15 cellular contexts compared by ENCODE assay signal in the genomic region with DNA sequence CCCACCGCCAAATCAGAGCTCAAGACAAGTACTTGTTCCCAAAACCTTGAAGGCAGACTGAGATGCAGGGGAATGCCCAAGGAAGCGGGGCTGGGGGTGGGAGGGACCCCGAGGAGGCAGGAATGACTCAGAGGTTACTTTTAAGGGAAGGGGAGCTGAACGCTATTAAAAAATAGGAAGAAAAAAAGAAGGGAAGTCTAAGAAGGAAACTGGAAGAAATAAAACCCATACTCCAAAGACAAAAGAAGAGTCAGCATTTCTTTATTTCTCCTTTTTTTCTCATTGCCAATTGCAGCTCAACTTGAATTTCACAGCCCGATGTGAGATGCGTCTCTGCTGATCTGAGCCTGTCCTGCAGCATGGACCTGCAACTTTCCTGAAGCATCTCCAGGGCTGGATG. TPM values are rescaled to one million over a fixed set of nuclear protein-coding genes. Genes with fewer than 3 reads are reported as not detected.
DNase-seq lines count a peak whose midpoint lies in the region; ATAC-seq and TF ChIP-seq lines count a peak whose summit lies in the region.
"Not testable (repeated sequence)": the region's sequence is repeated elsewhere in the genome, so short reads cannot be mapped to it uniquely, and the experiment has no call there.
"Had no signal": no experiment of that assay in that cellular context is flagged by ENCODE, and none has a peak within 500 bp of the region (broad histone marks: within the 10 kb centered on the region; RNA-seq: fewer than 3 reads in every experiment).

No MANE protein-coding gene starts in this region.

- not testable (repeated sequence) for TF ChIP-seq CTCF in CD14-positive monocyte (IDR thresholded peaks at IDR 0.05); heart right ventricle (IDR thresholded peaks at IDR 0.05); thoracic aorta (IDR thresholded peaks at IDR 0.05)

- peak overlapping the region in 1 of 10 donors; percentile 26 for H3K4me3 ChIP-seq in heart right ventricle
- not testable (repeated sequence) for H3K4me3 ChIP-seq in naive thymus-derived CD4-positive, alpha-beta T cell (ENCODE audit: low read length); thoracic aorta

- peak overlapping the region; percentile 59 to 89 for H3K4me3 Mint-ChIP-seq in CD14-positive monocyte
- peak overlapping the region; percentile 71 for H3K4me3 Mint-ChIP-seq in dendritic cell treated with granulocyte-macrophage colony-stimulating factor and Interleukin-4, amounts not matched to agents 40 ng/mL and 50 ng/mL, for 4 days
- not testable (repeated sequence) for H3K4me3 Mint-ChIP-seq in naive thymus-derived CD4-positive, alpha-beta T cell

- H3K4me1 ChIP-seq in heart right ventricle; naive thymus-derived CD4-positive, alpha-beta T cell (ENCODE audit: control insufficient read depth in 2 of 2, insufficient read depth in 2 of 2, low read length in 2 of 2); thoracic aorta (ENCODE audit: control insufficient read depth in 1 of 2, low read depth in 2 of 2): not testable (repeated sequence)

- POLR2A ChIA-PET in naive thymus-derived CD4-positive, alpha-beta T cell (lab: Charles Lee): not testable (repeated sequence)

- CTCF ChIA-PET in naive thymus-derived CD4-positive, alpha-beta T cell (lab: Charles Lee): not testable (repeated sequence)

- H3K9me3 ChIP-seq in heart right ventricle; naive thymus-derived CD4-positive, alpha-beta T cell (ENCODE audit: control insufficient read depth in 2 of 3, low read length in 3 of 3); thoracic aorta: not testable (repeated sequence)

- peak overlapping the region; percentile 96 to 99 (median 99) for H3K27ac Mint-ChIP-seq in CD14-positive monocyte
- H3K27ac Mint-ChIP-seq in dendritic cell treated with granulocyte-macrophage colony-stimulating factor and Interleukin-4, amounts not matched to agents 40 ng/mL and 50 ng/mL, for 4 days: peak overlapping the region; percentile 95
- H3K27ac Mint-ChIP-seq in naive thymus-derived CD4-positive, alpha-beta T cell: not testable (repeated sequence)

- H3K27me3 ChIP-seq in heart right ventricle: peaks cover 0 to 23% (median 4%) of the 10 kb centered on the region in 7 donors
- not testable (repeated sequence) for H3K27me3 ChIP-seq in naive thymus-derived CD4-positive, alpha-beta T cell (ENCODE audit: control insufficient read depth in 2 of 2, insufficient read depth in 2 of 2, low read length in 2 of 2); thoracic aorta (replicated peaks; ENCODE audit: insufficient read depth)

- 31 to 69% methylated on average over 3 to 6 of the region's 6 CpGs for WGBS in heart right ventricle, 2 donors

- not testable (repeated sequence) for DNase-seq in CD14-positive monocyte (ENCODE audit: low spot score); heart right ventricle; left lobe of liver (ENCODE audit: low spot score); naive thymus-derived CD4-positive, alpha-beta T cell; thoracic aorta (ENCODE audit: low spot score)
- peak; percentile 35 for DNase-seq in MV-4-11 (lab: John Stamatoyannopoulos, UW)

- peak in 6 of 8 donors; percentile 30 to 74 (median 43) for ATAC-seq in heart right ventricle
- ATAC-seq in left lobe of liver: peak; percentile 25
- ATAC-seq in naive thymus-derived CD4-positive, alpha-beta T cell: peak; percentile 55
- peak; percentile 28 for ATAC-seq in thoracic aorta (ENCODE audit: insufficient number of reproducible peaks, low FRiP score, low read depth)

- peak overlapping the region in 1 of 10 donors; percentile 73 for H3K27ac ChIP-seq in heart right ventricle
- not testable (repeated sequence) for H3K27ac ChIP-seq in naive thymus-derived CD4-positive, alpha-beta T cell (ENCODE audit: low read depth, low read length); thoracic aorta

- peaks cover 30% of the 10 kb centered on the region for H3K4me1 Mint-ChIP-seq in CD14-positive monocyte
- peaks cover 55% of the 10 kb centered on the region for H3K4me1 Mint-ChIP-seq in dendritic cell treated with granulocyte-macrophage colony-stimulating factor and Interleukin-4, amounts not matched to agents 40 ng/mL and 50 ng/mL, for 4 days (ENCODE audit: low read depth)
- not testable (repeated sequence) for H3K4me1 Mint-ChIP-seq in naive thymus-derived CD4-positive, alpha-beta T cell

- H3K36me3 Mint-ChIP-seq in CD14-positive monocyte; dendritic cell treated with granulocyte-macrophage colony-stimulating factor and Interleukin-4, amounts not matched to agents 40 ng/mL and 50 ng/mL, for 4 days (ENCODE audit: low read depth); naive thymus-derived CD4-positive, alpha-beta T cell: not testable (repeated sequence)

- intact Hi-C loops in CD14-positive monocyte (cut with micrococcal nuclease); heart right ventricle (cut with DNase I); naive thymus-derived CD4-positive, alpha-beta T cell (cut with micrococcal nuclease): not testable (repeated sequence)
- intact Hi-C loops in dendritic cell treated with granulocyte-macrophage colony-stimulating factor and Interleukin-4, amounts not matched to agents 40 ng/mL and 50 ng/mL, for 4 days (cut with micrococcal nuclease): loop anchor here (5.0 kb wide), 1 partner anchor 36 kb away; no protein-coding TSS in a partner anchor

- peaks cover 5 to 13% (median 7%) of the 10 kb centered on the region in 3 donors for H3K27me3 Mint-ChIP-seq in CD14-positive monocyte (ENCODE audit: low read depth in 3 of 3)
- H3K27me3 Mint-ChIP-seq in dendritic cell treated with granulocyte-macrophage colony-stimulating factor and Interleukin-4, amounts not matched to agents 40 ng/mL and 50 ng/mL, for 4 days: not testable (repeated sequence)
- H3K27me3 Mint-ChIP-seq in naive thymus-derived CD4-positive, alpha-beta T cell: peaks cover 2 to 32% (median 21%) of the 10 kb centered on the region in 5 donors

- not testable (repeated sequence) for H3K9me3 Mint-ChIP-seq in CD14-positive monocyte; dendritic cell treated with granulocyte-macrophage colony-stimulating factor and Interleukin-4, amounts not matched to agents 40 ng/mL and 50 ng/mL, for 4 days; naive thymus-derived CD4-positive, alpha-beta T cell

- not testable (repeated sequence) for H3K36me3 ChIP-seq in heart right ventricle; naive thymus-derived CD4-positive, alpha-beta T cell (ENCODE audit: control insufficient read depth in 2 of 3, insufficient read depth in 3 of 3, low read length in 3 of 3); thoracic aorta

RNA-seq across cellular contexts. Expression of a gene that starts 13.3 kb away (rescaled TPM):
- 10 to 100 TPM; 27.2 to 60.6 TPM for polyA plus RNA-seq in CD14-positive monocyte
- 10 to 100 TPM in 1 of 10 donors, 1 to 10 TPM in 6, under 1 TPM in 3; 0.28 to 16.9 (median 1.5) TPM for total RNA-seq in heart right ventricle
- polyA plus RNA-seq in heart right ventricle: 1 to 10 TPM in 1 of 2 donors, under 1 TPM in 1; 0.54 to 1.4 TPM
- total RNA-seq in left lobe of liver: 2.6 TPM
- 10 to 100 TPM in 1 of 5 experiments, 1 to 10 TPM in 3, not detected in 1; 1.1 to 56.5 (median 5.1) TPM for total RNA-seq in naive thymus-derived CD4-positive, alpha-beta T cell
- polyA plus RNA-seq in naive thymus-derived CD4-positive, alpha-beta T cell: under 1 TPM in 1 of 2 donors, not detected in 1; 0.09 TPM
- total RNA-seq in thoracic aorta: 10 to 100 TPM in 1 of 2 donors, 1 to 10 TPM in 1; 7.9 to 10.0 TPM
- total RNA-seq: A172, Caco-2, H4, HepG2, HFFc6, HT1080 had no signal
- polyA plus RNA-seq: HepG2 had no signal

RNA-seq across cellular contexts. Expression of a gene that starts 19.2 kb away (rescaled TPM):
- 10 to 100 TPM; 35.8 to 58.0 TPM for polyA plus RNA-seq in CD14-positive monocyte
- 10 to 100 TPM in 1 of 10 donors, 1 to 10 TPM in 8, under 1 TPM in 1; 0.99 to 22.4 (median 1.8) TPM for total RNA-seq in heart right ventricle
- polyA plus RNA-seq in heart right ventricle: 1 to 10 TPM; 2.0 to 2.2 TPM
- 1.9 TPM for total RNA-seq in left lobe of liver
- 10 to 100 TPM in 1 of 5 experiments, 1 to 10 TPM in 3, under 1 TPM in 1; 0.15 to 20.2 (median 2.5) TPM for total RNA-seq in naive thymus-derived CD4-positive, alpha-beta T cell
- polyA plus RNA-seq in naive thymus-derived CD4-positive, alpha-beta T cell: not detected
- total RNA-seq in thoracic aorta: 10 to 100 TPM in 1 of 2 donors, 1 to 10 TPM in 1; 8.5 to 22.5 TPM
- total RNA-seq: A172, Caco-2, H4, HepG2, HFFc6, HT1080 had no signal
- polyA plus RNA-seq: CD8-positive, alpha-beta memory T cell; HepG2 had no signal

RNA-seq across cellular contexts. Expression of a gene that starts 50.1 kb away (rescaled TPM):
- polyA plus RNA-seq in CD14-positive monocyte (100 to 1,000 TPM in 1 of 2 donors, 10 to 100 TPM in 1; 88.5 to 151 TPM), heart right ventricle (under 1 TPM; 0.19 to 0.29 TPM)
- total RNA-seq in heart right ventricle (1 to 10 TPM in 1 of 10 donors, under 1 TPM in 9; 0.21 to 2.8 (median 0.41) TPM), left lobe of liver (0.60 TPM), thoracic aorta (1 to 10 TPM; 2.7 to 3.0 TPM)
- total RNA-seq in naive thymus-derived CD4-positive, alpha-beta T cell: 10 to 100 TPM in 1 of 5 experiments, 1 to 10 TPM in 1, not detected in 3; 4.3 to 36.7 TPM
- under 1 TPM in 1 of 2 donors, not detected in 1; 0.14 TPM for polyA plus RNA-seq in naive thymus-derived CD4-positive, alpha-beta T cell
- total RNA-seq: A172; B cell; Caco-2; CD8-positive, alpha-beta memory T cell; H4; HepG2; HFFc6; HT1080 had no signal
- polyA plus RNA-seq: CD8-positive, alpha-beta memory T cell; HepG2 had no signal
